16 cellular contexts compared by ENCODE assay signal in the genomic region with DNA sequence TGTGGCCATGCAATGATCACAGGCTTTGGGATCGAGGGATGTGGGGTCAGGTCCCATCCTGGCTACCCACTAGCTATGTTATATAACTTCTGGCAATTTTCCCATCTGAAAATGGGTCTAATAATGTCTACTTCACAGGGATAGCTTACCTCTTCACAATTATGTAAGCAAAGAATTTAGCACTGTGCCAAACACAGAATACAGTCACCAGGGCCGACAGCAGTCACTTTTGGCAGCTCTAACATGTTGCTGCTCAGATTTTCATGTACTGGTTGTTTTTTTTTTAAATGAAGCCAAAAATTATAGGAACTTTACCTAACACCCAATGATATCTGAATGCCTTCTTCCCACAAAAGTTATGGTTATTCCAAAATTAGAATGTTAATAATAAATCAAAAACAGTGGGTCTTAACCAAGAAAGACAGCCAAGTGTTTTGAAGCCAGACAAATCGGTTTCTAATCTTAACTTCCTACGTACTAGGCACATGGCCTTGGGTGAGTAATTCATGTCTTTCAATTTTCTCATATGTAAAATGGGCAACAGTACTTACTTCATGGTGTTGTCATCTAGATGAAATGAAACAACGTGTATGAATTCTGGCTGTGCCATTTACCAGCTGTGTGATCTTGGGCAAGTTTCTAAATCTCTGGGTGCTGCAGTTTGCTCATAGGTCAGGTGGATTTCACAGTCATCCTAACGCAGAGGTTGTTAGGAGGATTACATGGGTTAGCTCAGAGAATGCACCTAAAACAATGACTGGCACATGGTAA. TPM values are rescaled to one million over a fixed set of nuclear protein-coding genes. Genes with fewer than 3 reads are reported as not detected.
DNase-seq lines count a peak whose midpoint lies in the region; ATAC-seq and TF ChIP-seq lines count a peak whose summit lies in the region.
"Had no signal": no experiment of that assay in that cellular context is flagged by ENCODE, and none has a peak within 500 bp of the region (broad histone marks: within the 10 kb centered on the region; RNA-seq: fewer than 3 reads in every experiment).

No MANE protein-coding gene starts in this region.

- POLR2A ChIA-PET in GM10248 (lab: Yijun Ruan, JAX), result no interaction called here

- TF ChIP-seq CTCF in AG10803 (conservative IDR thresholded peaks at IDR 0.05; ENCODE audit: low read length), result no peak
- no peak for TF ChIP-seq CTCF in hepatocyte (IDR thresholded peaks at IDR 0.05; ENCODE audit: poor library complexity)
- TF ChIP-seq CTCF in GM10248 (IDR thresholded peaks at IDR 0.05; ENCODE audit: control extremely low read depth, extremely low read depth, low read depth, missing control alignments), result no peak

- H2AK5ac ChIP-seq in mesendoderm (ENCODE audit: low read length), result peak overlapping the region; percentile 65

- no peaks in the 10 kb centered on the region for H4K20me1 ChIP-seq in hepatocyte (ENCODE audit: insufficient read depth, poor library complexity, severe bottlenecking)

- no peak overlapping the region for H3K18ac ChIP-seq in mesendoderm (ENCODE audit: low read length)

- no peaks in the 10 kb centered on the region for H3K79me2 ChIP-seq in mesendoderm (ENCODE audit: control insufficient read depth, insufficient read depth, low read length)
- H3K79me2 ChIP-seq in hepatocyte, result no peaks in the 10 kb centered on the region

- WGBS in mesendoderm (ENCODE audit: extremely low coverage, insufficient coverage, low lambda C conversion rate), result no CpG with 5 or more reads among the region's 6 CpGs
- WGBS in hepatocyte (ENCODE audit: low lambda C conversion rate, missing lambda C conversion rate), result 87% methylated on average over 6 of the region's 6 CpGs

- no peaks in the 10 kb centered on the region for H3K36me3 ChIP-seq in mesendoderm (ENCODE audit: control insufficient read depth, insufficient read depth, low read length)
- H3K36me3 ChIP-seq in hepatocyte (replicated peaks; ENCODE audit: insufficient read depth, low read depth), result no peaks in the 10 kb centered on the region

- H4K8ac ChIP-seq in mesendoderm (ENCODE audit: low read depth, low read length), result no peak overlapping the region

- CTCF ChIA-PET in GM10248 (lab: Yijun Ruan, JAX), result interaction anchor here (1.0 to 1.5 kb wide), 3 partner anchors 30 to 236 kb away, joined by 3 read pairs; no protein-coding TSS in a partner anchor

- peaks cover 18% of the 10 kb centered on the region for H3K4me1 ChIP-seq in mesendoderm (ENCODE audit: control insufficient read depth, low read depth, low read length)
- H3K4me1 ChIP-seq in hepatocyte (ENCODE audit: insufficient read depth), result peaks cover 13% of the 10 kb centered on the region

- H3K9me2 ChIP-seq in hepatocyte (replicated peaks; ENCODE audit: insufficient read depth), result no peaks in the 10 kb centered on the region

- DNase-seq in AG10803 (ENCODE audit: low read depth) (peak; percentile 73), RPMI7951 (ENCODE audit: low read depth) (peak; percentile 26), mesendoderm (no peak), hepatocyte (ENCODE audit: low spot score) (no peak), GM10248 (ENCODE audit: extremely low spot score) (no peak), hepatic stellate cell (ENCODE audit: low spot score) (no peak), KG1 (lab: John Stamatoyannopoulos, UW) (no peak)
- DNase-seq: effector memory CD8-positive, alpha-beta T cell; EL; HFFc6; kidney glomerular epithelial cell; NCI-H146; NCI-H748 treated with DMSO at 0.1 percent for 48 hours; Right ventricle myocardium superior; stimulated activated CD4-positive, alpha-beta T cell treated with anti-CD3 and anti-CD28 coated beads, Interleukin-4, amount 100 ng/mL, for 24 hours had no signal

- H3K9ac ChIP-seq in mesendoderm (ENCODE audit: low read length), result no peak overlapping the region

- H2BK120ac ChIP-seq in mesendoderm (ENCODE audit: low read depth, low read length), result peak overlapping the region; percentile 82

- H3K4me3 ChIP-seq in AG10803 (ENCODE audit: low read length) (no peak overlapping the region), mesendoderm (ENCODE audit: low read length) (no peak overlapping the region), hepatocyte (no peak overlapping the region)

- no peak overlapping the region for H4K5ac ChIP-seq in mesendoderm (ENCODE audit: low read length)

- no peak overlapping the region for H3K56ac ChIP-seq in mesendoderm (ENCODE audit: low read length)

- H3K4ac ChIP-seq in mesendoderm (ENCODE audit: low read depth, low read length), result peak overlapping the region; percentile 25

- peak; percentile 70 for ATAC-seq in GM18861 (IDR thresholded peaks at IDR 0.05; ENCODE audit: unreplicated experiment)
- ATAC-seq: effector memory CD8-positive, alpha-beta T cell had no signal

- H2BK15ac ChIP-seq in mesendoderm (replicated peaks; ENCODE audit: low read depth), result no peak overlapping the region

- H2AFZ ChIP-seq in hepatocyte, result no peak overlapping the region

- H2BK5ac ChIP-seq in mesendoderm (ENCODE audit: low read length), result no peak overlapping the region

- H3K9me3 ChIP-seq in hepatocyte (ENCODE audit: low read depth), result no peaks in the 10 kb centered on the region

- H3K27ac ChIP-seq in mesendoderm (ENCODE audit: low read depth, low read length) (no peak overlapping the region), hepatocyte (no peak overlapping the region)

- no peaks in the 10 kb centered on the region for H3K79me1 ChIP-seq in mesendoderm (ENCODE audit: low read length)

- H3K27me3 ChIP-seq in mesendoderm (ENCODE audit: insufficient read depth, low read length, poor library complexity) (no peaks in the 10 kb centered on the region), hepatocyte (no peaks in the 10 kb centered on the region)

- peak overlapping the region; percentile 89 for H3K23ac ChIP-seq in mesendoderm (ENCODE audit: low read length)

- H3K4me2 ChIP-seq in mesendoderm (ENCODE audit: low read length) (no peak overlapping the region), hepatocyte (no peak overlapping the region)

RNA-seq across cellular contexts. Expression of a gene that starts 13.0 kb away (rescaled TPM):
- total RNA-seq in RPMI7951 (2014; rRNA removed; shearing (Covaris generic)), result 1.6 and 4.2 TPM in 2 replicates
- polyA plus RNA-seq in mesendoderm (2013, experiment 1 of 2), result 6.9 TPM
- 6.7 TPM for polyA plus RNA-seq in mesendoderm (2013, experiment 2 of 2)
- total RNA-seq in hepatocyte, result 3.6 and 5.9 TPM in 2 replicates
- 6.4 and 6.6 TPM in 2 replicates for polyA plus RNA-seq in hepatocyte

RNA-seq across cellular contexts. Expression of a gene that starts 13.3 kb away (rescaled TPM):
- total RNA-seq in RPMI7951 (2014; rRNA removed; shearing (Covaris generic)), result 15.7 and 22.9 TPM in 2 replicates
- polyA plus RNA-seq in mesendoderm (2013, experiment 1 of 2), result 14.7 TPM
- 14.0 TPM for polyA plus RNA-seq in mesendoderm (2013, experiment 2 of 2)
- 57.2 and 57.8 TPM in 2 replicates for total RNA-seq in hepatocyte
- 57.3 and 65.6 TPM in 2 replicates for polyA plus RNA-seq in hepatocyte

Comparison
In these comparisons a context has a peak if more than half of its experiments do, and no peak if none do; other contexts are left out.
1. DNase-seq: peak in AG10803 (single experiment) and RPMI7951 (single experiment); none in mesendoderm (single experiment), hepatocyte (single experiment), GM10248 (single experiment), hepatic stellate cell (single experiment) and KG1 (single experiment).